In genomic region chr19:45607071-45608029, GRCh38 we compare ENCODE assay signal across 7 cellular contexts. TPM values are rescaled to one million over a fixed set of nuclear protein-coding genes. Genes with fewer than 3 reads are reported as not detected.
DNase-seq lines count a peak whose midpoint lies in the region; ATAC-seq and TF ChIP-seq lines count a peak whose summit lies in the region.

No MANE protein-coding gene starts in this region.

- DNase-seq in NCI-H2081 (lab: John Stamatoyannopoulos, UW): peak; percentile 31 to 51
- DNase-seq in activated CD4-positive, alpha-beta T cell treated with anti-CD3 and anti-CD28 coated beads, Interleukin-2, amount 10 ng/mL, durations not matched to agents 24 days and 14 days: peak; percentile 84
- DNase-seq in dorsolateral prefrontal cortex: peak; percentile 30 to 72 (median 60)
- DNase-seq in left lung: peak; percentile 68 to 88
- peak; percentile 50 for DNase-seq in stimulated activated CD4-positive, alpha-beta T cell treated with anti-CD3 and anti-CD28 coated beads, Interleukin-4, amount 100 ng/mL, for 24 hours

- peaks cover 6 to 11% of the 10 kb centered on the region in 2 donors for H3K4me1 ChIP-seq in left lung

- peak overlapping the region; percentile 87 for H3K27ac Mint-ChIP-seq in activated CD4-positive, alpha-beta T cell treated with anti-CD3 and anti-CD28 coated beads, Interleukin-2, amount 10 ng/mL, durations not matched to agents 24 days and 14 days

- no peaks in the 10 kb centered on the region for H3K9me3 ChIP-seq in left lung

- H3K4me3 Mint-ChIP-seq in activated CD4-positive, alpha-beta T cell treated with anti-CD3 and anti-CD28 coated beads, Interleukin-2, amount 10 ng/mL, durations not matched to agents 24 days and 14 days: peak overlapping the region; percentile 34

- peak; percentile 95 for ATAC-seq in left lung
- ATAC-seq in HG03469 (IDR thresholded peaks at IDR 0.05; ENCODE audit: unreplicated experiment): no peak

- H3K27me3 Mint-ChIP-seq in activated CD4-positive, alpha-beta T cell treated with anti-CD3 and anti-CD28 coated beads, Interleukin-2, amount 10 ng/mL, durations not matched to agents 24 days and 14 days: peaks cover 11% of the 10 kb centered on the region

- peak overlapping the region in 37 of 59 donors; percentile 1 to 51 (median 31) for H3K4me3 ChIP-seq in dorsolateral prefrontal cortex
- peak overlapping the region in 1 of 2 donors; percentile 14 for H3K4me3 ChIP-seq in left lung

- H3K27ac ChIP-seq in dorsolateral prefrontal cortex (peak overlapping the region in 53 of 59 donors; percentile 4 to 87 (median 69)), left lung (peak overlapping the region in 1 of 2 donors; percentile 57)

- H3K9me3 Mint-ChIP-seq in activated CD4-positive, alpha-beta T cell treated with anti-CD3 and anti-CD28 coated beads, Interleukin-2, amount 10 ng/mL, durations not matched to agents 24 days and 14 days: peaks cover 4% of the 10 kb centered on the region

- peaks cover 0 to 14% (median 3%) of the 10 kb centered on the region in 45 donors for H3K27me3 ChIP-seq in dorsolateral prefrontal cortex
- peaks cover 11 to 21% of the 10 kb centered on the region in 2 donors for H3K27me3 ChIP-seq in left lung

- peaks cover 0 to 36% of the 10 kb centered on the region in 2 donors for H3K36me3 ChIP-seq in left lung

- TF ChIP-seq CTCF in GM12873 (IDR thresholded peaks at IDR 0.05; ENCODE audit: insufficient read depth, low read depth, low read length, missing control alignments) (peak; percentile 88), dorsolateral prefrontal cortex (IDR thresholded peaks at IDR 0.05 in 54 of 56, conservative IDR thresholded peaks at IDR 0.05 in 2 of 56; ENCODE audit: low read depth in 1 of 56, partially characterized antibody in 56 of 56) (peak; percentile 62 to 90 (median 84)), left lung (IDR thresholded peaks at IDR 0.05) (peak; percentile 82 to 85)

- peaks cover 32% of the 10 kb centered on the region for H3K36me3 Mint-ChIP-seq in activated CD4-positive, alpha-beta T cell treated with anti-CD3 and anti-CD28 coated beads, Interleukin-2, amount 10 ng/mL, durations not matched to agents 24 days and 14 days (ENCODE audit: low read depth)

- peaks cover 7% of the 10 kb centered on the region for H3K4me1 Mint-ChIP-seq in activated CD4-positive, alpha-beta T cell treated with anti-CD3 and anti-CD28 coated beads, Interleukin-2, amount 10 ng/mL, durations not matched to agents 24 days and 14 days

- intact Hi-C loops in activated CD4-positive, alpha-beta T cell treated with anti-CD3 and anti-CD28 coated beads, Interleukin-2, amount 10 ng/mL, durations not matched to agents 24 days and 14 days (cut with micrococcal nuclease): loop anchor here (1.0 kb wide), 1 partner anchor 36 kb away; no protein-coding TSS in a partner anchor
- intact Hi-C loops in dorsolateral prefrontal cortex (cut with DNase I): loop anchor here (1.0 to 10.0 kb wide), 3 partner anchors 35 to 87 kb away; partner anchors contain the start of genes QPCTL (in 1 of the 2) and SNRPD2 (in 1 of the 2)
- intact Hi-C loops in left lung (cut with DNase I): no loop called here

RNA-seq across cellular contexts. Expression of gene GPR4, which starts 5.3 kb away (rescaled TPM):
- total RNA-seq in activated CD4-positive, alpha-beta T cell treated with anti-CD3 and anti-CD28 coated beads, Interleukin-2, amount 10 ng/mL, durations not matched to agents 24 days and 14 days: not detected in 2 replicates
- total RNA-seq in dorsolateral prefrontal cortex (10 to 100 TPM in 26 of 120 experiments, 1 to 10 TPM in 92, under 1 TPM in 2; 0.78 to 30.3 (median 6.6) TPM), left lung (1 to 10 TPM; 4.5 to 9.5 TPM)

RNA-seq across cellular contexts. Expression of gene OPA3, which starts 22.7 kb away (rescaled TPM):
- 14.0 and 15.3 TPM in 2 replicates for total RNA-seq in activated CD4-positive, alpha-beta T cell treated with anti-CD3 and anti-CD28 coated beads, Interleukin-2, amount 10 ng/mL, durations not matched to agents 24 days and 14 days
- total RNA-seq in dorsolateral prefrontal cortex (10 to 100 TPM in 98 of 120 experiments, 1 to 10 TPM in 22; 7.1 to 16.8 (median 11.5) TPM), left lung (10 to 100 TPM; 14.9 to 17.9 TPM)

RNA-seq across cellular contexts. Expression of gene EML2, which starts 31.8 kb away (rescaled TPM):
- total RNA-seq in activated CD4-positive, alpha-beta T cell treated with anti-CD3 and anti-CD28 coated beads, Interleukin-2, amount 10 ng/mL, durations not matched to agents 24 days and 14 days: 157 and 180 TPM in 2 replicates
- 100 to 1,000 TPM in 112 of 120 experiments, 10 to 100 TPM in 8; 86.4 to 266 (median 132) TPM for total RNA-seq in dorsolateral prefrontal cortex
- total RNA-seq in left lung: 10 to 100 TPM; 54.2 to 76.4 TPM

Comparison
In these comparisons a context has a peak if more than half of its experiments do, and no peak if none do; other contexts are left out.
1. intact Hi-C loops: an anchor here in activated CD4-positive, alpha-beta T cell treated with anti-CD3 and anti-CD28 coated beads, Interleukin-2, amount 10 ng/mL, durations not matched to agents 24 days and 14 days (1.0 kb wide) and dorsolateral prefrontal cortex (1.0 to 10.0 kb wide); none called in left lung.